Comparison of ENCODE assay signal across 2 cellular contexts in the genomic region with DNA sequence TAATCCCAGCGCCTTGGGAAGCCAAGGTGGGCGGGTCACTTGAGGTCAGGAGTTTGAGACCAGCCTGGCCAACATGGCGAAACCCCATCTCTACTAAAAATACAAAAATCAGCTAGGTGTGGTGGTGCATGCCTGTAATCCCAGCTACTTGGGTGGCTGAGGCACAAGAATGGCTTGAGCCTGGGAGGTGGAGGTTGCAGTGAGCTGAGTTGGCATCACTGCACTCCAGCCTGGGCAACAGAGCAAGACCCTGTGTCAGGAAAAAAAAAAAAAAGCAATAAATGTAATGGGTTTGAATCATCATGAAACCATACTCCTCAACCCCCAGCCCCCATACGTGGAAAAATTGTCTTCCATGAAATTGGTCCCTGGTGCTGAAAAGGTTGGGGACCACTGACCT.
TF ChIP-seq lines count a peak whose summit lies in the region.

No MANE protein-coding gene starts in this region.

TF ChIP-seq in GM12878, 131 proteins besides CTCF, POLR2A, EP300 and RAD21:
- TF ChIP-seq HDGF (IDR thresholded peaks at IDR 0.05) = 0 out of 2 replicates have a peak, but pooled peaks have one; percentile 56

TF ChIP-seq in HepG2, 621 proteins besides CTCF, POLR2A, EP300 and RAD21:
- TF ChIP-seq, protein P1, sequence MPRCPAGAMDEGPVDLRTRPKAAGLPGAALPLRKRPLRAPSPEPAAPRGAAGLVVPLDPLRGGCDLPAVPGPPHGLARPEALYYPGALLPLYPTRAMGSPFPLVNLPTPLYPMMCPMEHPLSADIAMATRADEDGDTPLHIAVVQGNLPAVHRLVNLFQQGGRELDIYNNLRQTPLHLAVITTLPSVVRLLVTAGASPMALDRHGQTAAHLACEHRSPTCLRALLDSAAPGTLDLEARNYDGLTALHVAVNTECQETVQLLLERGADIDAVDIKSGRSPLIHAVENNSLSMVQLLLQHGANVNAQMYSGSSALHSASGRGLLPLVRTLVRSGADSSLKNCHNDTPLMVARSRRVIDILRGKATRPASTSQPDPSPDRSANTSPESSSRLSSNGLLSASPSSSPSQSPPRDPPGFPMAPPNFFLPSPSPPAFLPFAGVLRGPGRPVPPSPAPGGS (CRISPR knock-in tag; IDR thresholded peaks at IDR 0.05) = 0 out of 2 replicates have a peak, but pooled peaks have one; percentile 17
- TF ChIP-seq ZNF121 (CRISPR knock-in tag; IDR thresholded peaks at IDR 0.05) = peak; percentile 80
